14 cellular contexts compared by ENCODE assay signal in the genomic region with DNA sequence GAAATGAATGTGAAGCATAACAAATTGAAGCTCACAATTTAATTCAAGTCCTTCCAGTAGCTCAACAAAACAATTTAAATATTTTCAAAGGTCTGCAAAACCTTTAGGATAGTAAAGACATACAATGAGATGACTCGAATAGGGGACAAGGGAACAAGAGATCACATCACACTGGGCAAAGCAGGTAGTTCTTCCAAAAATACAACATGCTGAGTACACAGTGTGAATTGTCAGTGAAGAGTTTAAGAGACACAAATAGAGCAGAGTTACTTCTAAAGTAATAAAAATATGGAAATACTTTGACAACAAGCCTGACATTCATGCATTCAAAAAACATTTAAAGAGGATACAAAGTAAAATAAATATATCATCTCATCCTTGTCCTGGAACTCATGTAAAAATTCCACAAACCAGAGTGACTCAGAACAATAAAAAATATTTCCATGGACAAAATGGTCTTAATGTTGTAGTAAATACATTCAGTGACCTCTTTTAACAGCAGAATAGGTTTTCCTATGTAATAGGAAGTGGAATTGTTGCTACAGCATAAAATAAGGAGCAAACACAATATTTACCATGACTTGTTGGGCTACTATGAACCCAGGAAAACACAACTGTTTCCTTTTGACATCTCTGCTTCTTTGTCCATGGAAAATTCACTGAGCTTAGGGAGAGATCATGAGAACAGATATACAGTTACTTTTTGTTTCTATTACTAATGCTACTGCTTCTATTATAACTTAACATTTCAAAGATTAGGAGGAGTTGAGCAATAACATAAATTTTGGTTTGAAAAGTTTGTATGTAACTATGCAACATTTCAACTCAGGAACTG.
A peak's percentile ranks its signal among the peaks of the same experiment; 100 is the strongest.
DNase-seq lines count a peak whose midpoint lies in the region; ATAC-seq and TF ChIP-seq lines count a peak whose summit lies in the region.
"Had no signal": no experiment of that assay in that cellular context is flagged by ENCODE, and none has a peak within 500 bp of the region (broad histone marks: within the 10 kb centered on the region; RNA-seq: fewer than 3 reads in every experiment).

No MANE protein-coding gene starts in this region.

- DNase-seq in GM23248 (peak; percentile 48), adipocyte (ENCODE audit: low read depth) (peak; percentile 68), fibroblast of villous mesenchyme (ENCODE audit: low read depth) (peak; percentile 79), DMS153 treated with DMSO at 0.1 percent for 48 hours (lab: John Stamatoyannopoulos, UW; ENCODE audit: unreplicated experiment) (no peak), natural killer cell (no peak), NCI-H2107 treated with DMSO at 0.1 percent for 48 hours (lab: John Stamatoyannopoulos, UW; ENCODE audit: unreplicated experiment) (no peak)
- DNase-seq in stimulated activated naive B cell treated with anti-CD40 and anti-IgM and Interleukin-4, amounts not matched to agents 10 μg/mL and 1 μg/mL and 100 μg/mL, for 72 hours, result no peak
- DNase-seq: activated CD4-positive, alpha-beta T cell treated with anti-CD3 and anti-CD28 coated beads, Interleukin-2, amount 50 U/mL, for 48 hours; immature natural killer cell; NCI-H2171 treated with DMSO at 0.1 percent for 48 hours; stimulated activated CD4-positive, alpha-beta T cell treated with anti-CD3 and anti-CD28 coated beads, Interleukin-1b, Interleukin-23, amount 100 ng/mL, for 48 hours; trophoblast cell had no signal

- no peak for TF ChIP-seq CTCF in fibroblast of villous mesenchyme (IDR thresholded peaks at IDR 0.05; ENCODE audit: insufficient read depth, low read depth, low read length)
- TF ChIP-seq CTCF in natural killer cell (IDR thresholded peaks at IDR 0.05), result no peak

- intact Hi-C loops in natural killer cell (cut with micrococcal nuclease), result no loop called here

- H3K9ac ChIP-seq in GM23248 (peak overlapping the region; percentile 52), adipocyte (ENCODE audit: low read length) (peak overlapping the region; percentile 64), skeletal muscle satellite cell (ENCODE audit: low read depth, low read length) (peak overlapping the region; percentile 76)

- H3K9me3 ChIP-seq in GM23248 (ENCODE audit: low read depth) (no peaks in the 10 kb centered on the region), adipocyte (ENCODE audit: control insufficient read depth, low read length) (no peaks in the 10 kb centered on the region), skeletal muscle satellite cell (replicated peaks; ENCODE audit: low read length) (no peaks in the 10 kb centered on the region)

- H3K4me3 ChIP-seq in GM23248, result peak overlapping the region; percentile 9; the same call in 1 of the 2 replicates
- H3K4me3 ChIP-seq in adipocyte (ENCODE audit: low read length), result peak overlapping the region; percentile 46
- no peak overlapping the region for H3K4me3 ChIP-seq in fibroblast of villous mesenchyme (ENCODE audit: low read depth, low read length)
- peak overlapping the region; percentile 28 for H3K4me3 ChIP-seq in skeletal muscle satellite cell (ENCODE audit: low read length)

- H3K4me1 ChIP-seq in GM23248 (ENCODE audit: insufficient read depth), result peaks cover 87% of the 10 kb centered on the region
- H3K4me1 ChIP-seq in adipocyte (ENCODE audit: control insufficient read depth, insufficient read depth, low read length), result peaks cover 61% of the 10 kb centered on the region
- H3K4me1 ChIP-seq in skeletal muscle satellite cell (ENCODE audit: control insufficient read depth, insufficient read depth, low read length), result peaks cover 50% of the 10 kb centered on the region

- in situ Hi-C loops in GM23248 (cut with MboI), result no loop called here

- peaks cover 83% of the 10 kb centered on the region for H3K79me2 ChIP-seq in GM23248 (ENCODE audit: insufficient read depth)

- H3K27me3 Mint-ChIP-seq in natural killer cell (ENCODE audit: low read depth in 2 of 2), result no peaks in the 10 kb centered on the region
- H3K27me3 Mint-ChIP-seq in stimulated activated naive B cell treated with anti-CD40 and anti-IgM and Interleukin-4, amounts not matched to agents 10 μg/mL and 1 μg/mL and 100 μg/mL, for 72 hours, result no peaks in the 10 kb centered on the region

- H3K9me2 ChIP-seq in GM23248 (ENCODE audit: insufficient read depth), result no peaks in the 10 kb centered on the region

- no peaks in the 10 kb centered on the region for H3K4me1 Mint-ChIP-seq in natural killer cell
- no peaks in the 10 kb centered on the region for H3K4me1 Mint-ChIP-seq in stimulated activated naive B cell treated with anti-CD40 and anti-IgM and Interleukin-4, amounts not matched to agents 10 μg/mL and 1 μg/mL and 100 μg/mL, for 72 hours
- H3K4me1 Mint-ChIP-seq: immature natural killer cell had no signal

- H3K27me3 ChIP-seq in GM23248 (replicated peaks; ENCODE audit: insufficient read depth) (no peaks in the 10 kb centered on the region), adipocyte (replicated peaks; ENCODE audit: control insufficient read depth, insufficient read depth, low read length) (no peaks in the 10 kb centered on the region), skeletal muscle satellite cell (ENCODE audit: control insufficient read depth, insufficient read depth, low read length) (no peaks in the 10 kb centered on the region)

- H3K36me3 ChIP-seq in GM23248 (ENCODE audit: low read depth), result peaks cover 32% of the 10 kb centered on the region
- H3K36me3 ChIP-seq in adipocyte (ENCODE audit: control insufficient read depth, insufficient read depth, low read length, severe bottlenecking), result peaks cover 8% of the 10 kb centered on the region
- peaks cover 18% of the 10 kb centered on the region for H3K36me3 ChIP-seq in skeletal muscle satellite cell (ENCODE audit: insufficient read depth, low read length)

- H3K4me3 Mint-ChIP-seq in natural killer cell, result no peak overlapping the region
- H3K4me3 Mint-ChIP-seq in stimulated activated naive B cell treated with anti-CD40 and anti-IgM and Interleukin-4, amounts not matched to agents 10 μg/mL and 1 μg/mL and 100 μg/mL, for 72 hours, result no peak overlapping the region
- H3K4me3 Mint-ChIP-seq: activated T-helper 1 cell treated with anti-CD3 and anti-CD28 coated beads, Interleukin-12 subunit alpha, Interleukin-12 subunit beta, Interleukin-2, Interleukin-4 antibody, amounts not matched to agents 30 ng/mL and 10 ng/mL and 1 ng/mL, durations not matched to agents 14 hours and 24 hours and 36 hours; immature natural killer cell had no signal

- peaks cover 97% of the 10 kb centered on the region for H3F3A ChIP-seq in GM23248 (ENCODE audit: insufficient read depth)

- H3K27ac ChIP-seq in GM23248, result peak overlapping the region; percentile 80

- H3K36me3 Mint-ChIP-seq in natural killer cell, result no peaks in the 10 kb centered on the region
- peaks cover 0 to 2% of the 10 kb centered on the region in 2 donors for H3K36me3 Mint-ChIP-seq in stimulated activated naive B cell treated with anti-CD40 and anti-IgM and Interleukin-4, amounts not matched to agents 10 μg/mL and 1 μg/mL and 100 μg/mL, for 72 hours
- H3K36me3 Mint-ChIP-seq: immature natural killer cell had no signal

- no peak overlapping the region for H3K27ac Mint-ChIP-seq in natural killer cell
- H3K27ac Mint-ChIP-seq in stimulated activated naive B cell treated with anti-CD40 and anti-IgM and Interleukin-4, amounts not matched to agents 10 μg/mL and 1 μg/mL and 100 μg/mL, for 72 hours, result no peak overlapping the region
- H3K27ac Mint-ChIP-seq: activated T-helper 1 cell treated with anti-CD3 and anti-CD28 coated beads, Interleukin-12 subunit alpha, Interleukin-12 subunit beta, Interleukin-2, Interleukin-4 antibody, amounts not matched to agents 30 ng/mL and 10 ng/mL and 1 ng/mL, durations not matched to agents 14 hours and 24 hours and 36 hours; immature natural killer cell had no signal

- WGBS in GM23248 (ENCODE audit: low coverage in 1 of 2, low lambda C conversion rate in 2 of 2, missing lambda C conversion rate in 2 of 2), 2 experiments, result 0 to 3% methylated on average over 1 of the region's 1 CpG

- no peaks in the 10 kb centered on the region for H3K9me3 Mint-ChIP-seq in natural killer cell
- H3K9me3 Mint-ChIP-seq in stimulated activated naive B cell treated with anti-CD40 and anti-IgM and Interleukin-4, amounts not matched to agents 10 μg/mL and 1 μg/mL and 100 μg/mL, for 72 hours, result no peaks in the 10 kb centered on the region
- H3K9me3 Mint-ChIP-seq: activated T-helper 1 cell treated with anti-CD3 and anti-CD28 coated beads, Interleukin-12 subunit alpha, Interleukin-12 subunit beta, Interleukin-2, Interleukin-4 antibody, amounts not matched to agents 30 ng/mL and 10 ng/mL and 1 ng/mL, durations not matched to agents 14 hours and 24 hours and 36 hours; immature natural killer cell had no signal

- H3K4me2 ChIP-seq in GM23248 (ENCODE audit: unreplicated experiment), result peak overlapping the region; percentile 55
- peak overlapping the region; percentile 65 for H3K4me2 ChIP-seq in skeletal muscle satellite cell (ENCODE audit: low read length)

- ATAC-seq in natural killer cell, result no peak
- no peak for ATAC-seq in stimulated activated naive B cell treated with anti-CD40 and anti-IgM and Interleukin-4, amounts not matched to agents 10 μg/mL and 1 μg/mL and 100 μg/mL, for 72 hours (replicated peaks)

- no peaks in the 10 kb centered on the region for H4K20me1 ChIP-seq in GM23248 (ENCODE audit: insufficient read depth)

- no peak overlapping the region for H2AFZ ChIP-seq in GM23248

Comparison
In these comparisons a context has a peak if more than half of its experiments do, and no peak if none do; other contexts are left out.
1. DNase-seq: peak in GM23248 (single experiment), adipocyte (single experiment) and fibroblast of villous mesenchyme (single experiment); none in DMS153 treated with DMSO at 0.1 percent for 48 hours (single experiment), natural killer cell (single experiment), NCI-H2107 treated with DMSO at 0.1 percent for 48 hours (single experiment) and stimulated activated naive B cell treated with anti-CD40 and anti-IgM and Interleukin-4, amounts not matched to agents 10 μg/mL and 1 μg/mL and 100 μg/mL, for 72 hours (single experiment).
2. Peak in every context shown above with its lines, with median percentiles within 50 percentile points of each other: H3K9ac ChIP-seq.